1 cellular context compared by ENCODE assay signal in genomic region chr14:64318695-64319094, GRCh38. TPM values are rescaled to one million over a fixed set of nuclear protein-coding genes. Genes with fewer than 3 reads are reported as not detected.
"Had no signal": no experiment of that assay in that cellular context is flagged by ENCODE, and none has a peak within 500 bp of the region (broad histone marks: within the 10 kb centered on the region; RNA-seq: fewer than 3 reads in every experiment).

No MANE protein-coding gene starts in this region.

RNA-seq across cellular contexts. Expression of gene ESR2, which starts 24.5 kb away (rescaled TPM):
- total RNA-seq: G401 had no signal
